ENCODE assay signal across 8 cellular contexts in genomic region chr18:48538531-48539405, GRCh38. TPM values are rescaled to one million over a fixed set of nuclear protein-coding genes. Genes with fewer than 3 reads are reported as not detected.
A peak's percentile ranks its signal among the peaks of the same experiment; 100 is the strongest.
DNase-seq lines count a peak whose midpoint lies in the region; ATAC-seq and TF ChIP-seq lines count a peak whose summit lies in the region.

CTIF (plus strand) TSS chr18:48539031; CDS start chr18:48619566, 80,535 bp downstream.

- CTCF ChIA-PET in SK-N-SH (lab: Yijun Ruan, JAX) = interaction anchor here (1.0 to 1.6 kb wide), 5 partner anchors 9 to 125 kb away, joined by 3 to 10 read pairs (median 4); no protein-coding TSS in a partner anchor

- peak in 1 of 2 donors; percentile 56 for TF ChIP-seq POLR2A in tibial nerve (IDR thresholded peaks at IDR 0.05)

- peak within 1 kb of the TSS; percentile 100 for H2AFZ ChIP-seq in SK-N-SH (ENCODE audit: low read depth)
- H2AFZ ChIP-seq in osteoblast (ENCODE audit: low read length) = peak within 1 kb of the TSS; percentile 99

- no peaks in the 10 kb centered on the region for H3K9me2 ChIP-seq in SK-N-SH

- ATAC-seq in HG02571 (IDR thresholded peaks at IDR 0.05; ENCODE audit: unreplicated experiment) (peak; percentile 78), Right ventricle myocardium inferior (peak; percentile 91)

- H4K20me1 ChIP-seq in SK-N-SH (ENCODE audit: insufficient read depth) = peaks cover 23% of the 10 kb centered on the region
- peaks cover 29% of the 10 kb centered on the region for H4K20me1 ChIP-seq in osteoblast (ENCODE audit: insufficient read depth, low read length)

- H3K4me1 ChIP-seq in SK-N-SH (ENCODE audit: control insufficient read depth in 1 of 2, insufficient read depth in 2 of 2, low read depth in 1 of 2, low read length in 1 of 2) (peaks cover 19% of the 10 kb centered on the region in 2 experiments; a peak in 3 of 4 replicates), adipocyte (ENCODE audit: control insufficient read depth, insufficient read depth, low read length) (peaks cover 37% of the 10 kb centered on the region), osteoblast (ENCODE audit: insufficient read depth, low read length) (peaks cover 19% of the 10 kb centered on the region), tibial nerve (peaks cover 0 to 18% (median 0%) of the 10 kb centered on the region in 4 donors)

- H3K27me3 ChIP-seq in SK-N-SH (ENCODE audit: insufficient read depth) (no peaks in the 10 kb centered on the region), adipocyte (replicated peaks; ENCODE audit: control insufficient read depth, insufficient read depth, low read length) (no peaks in the 10 kb centered on the region), osteoblast (ENCODE audit: insufficient read depth, low read length) (no peaks in the 10 kb centered on the region), tibial nerve (no peaks in the 10 kb centered on the region)

- peak within 1 kb of the TSS; percentile 96 for H3K4me2 ChIP-seq in SK-N-SH
- H3K4me2 ChIP-seq in osteoblast (ENCODE audit: insufficient read depth, low read length) = peak within 1 kb of the TSS; percentile 96

- TF ChIP-seq EP300 in SK-N-SH (IDR thresholded peaks at IDR 0.05; ENCODE audit: borderline replicate concordance in 1 of 2, low read depth in 1 of 2, low read length in 1 of 2) (no peak; a peak in 1 of 4 replicates), tibial nerve (IDR thresholded peaks at IDR 0.05) (peak; percentile 69 to 83)

- H3K36me3 ChIP-seq in SK-N-SH (replicated peaks in 1 of 2; ENCODE audit: control insufficient read depth in 1 of 2, insufficient read depth in 2 of 2, low read length in 1 of 2) = peaks cover 4 to 7% of the 10 kb centered on the region in 2 experiments
- no peaks in the 10 kb centered on the region for H3K36me3 ChIP-seq in adipocyte (ENCODE audit: control insufficient read depth, insufficient read depth, low read length, severe bottlenecking)
- peaks cover under 1% of the 10 kb centered on the region for H3K36me3 ChIP-seq in osteoblast (ENCODE audit: insufficient read depth, low read length)
- H3K36me3 ChIP-seq in tibial nerve = no peaks in the 10 kb centered on the region

- 5% methylated on average over 36 of the region's 54 CpGs for WGBS in SK-N-SH (ENCODE audit: low lambda C conversion rate)
- WGBS in tibial nerve, 2 donors = 2 to 4% methylated on average over 38 to 40 of the region's 54 CpGs

- peaks cover 21% of the 10 kb centered on the region for H3F3A ChIP-seq in SK-N-SH (replicated peaks; ENCODE audit: insufficient read depth)

- peak; percentile 91 for DNase-seq in NCI-H1048 (lab: John Stamatoyannopoulos, UW)
- peak; percentile 94 for DNase-seq in SK-N-SH
- peak; percentile 99 for DNase-seq in adipocyte (ENCODE audit: low read depth)
- peak; percentile 97 for DNase-seq in Right ventricle myocardium inferior (ENCODE audit: missing footprints)
- peak; percentile 99 for DNase-seq in osteoblast (ENCODE audit: insufficient read length, low spot score, missing footprints)
- DNase-seq in tibial nerve (ENCODE audit: low spot score in 2 of 2) = peak; percentile 97 to 98

- POLR2A ChIA-PET in SK-N-SH (lab: Yijun Ruan, JAX) = interaction anchor here (0.9 to 1.3 kb wide), 2 partner anchors 36 to 949 kb away, joined by 3 read pairs; partner anchors contain the start of gene C18orf32

- H3K9me3 ChIP-seq in SK-N-SH (no peaks in the 10 kb centered on the region), adipocyte (ENCODE audit: control insufficient read depth, low read length) (no peaks in the 10 kb centered on the region), osteoblast (ENCODE audit: low read depth, low read length) (no peaks in the 10 kb centered on the region), tibial nerve (no peaks in the 10 kb centered on the region)

- intact Hi-C loops in Right ventricle myocardium inferior (cut with DNase I) = loop anchor here (2.0 kb wide), 1 partner anchor 50 kb away; no protein-coding TSS in a partner anchor

- no peak for TF ChIP-seq RAD21 in SK-N-SH (IDR thresholded peaks at IDR 0.05; ENCODE audit: low read length)

- H3K4me3 ChIP-seq in GM08714 (ENCODE audit: low read length) (peak within 1 kb of the TSS; percentile 68), SK-N-SH (ENCODE audit: low read depth in 2 of 2, low read length in 1 of 2) (peak within 1 kb of the TSS; percentile 84 to 94), adipocyte (ENCODE audit: low read length) (peak within 1 kb of the TSS; percentile 93), osteoblast (ENCODE audit: insufficient read depth, low read length) (peak within 1 kb of the TSS; percentile 97), tibial nerve (peak within 1 kb of the TSS; percentile 40 to 80 (median 76))

- TF ChIP-seq CTCF in SK-N-SH (IDR thresholded peaks at IDR 0.05) (no peak), osteoblast (IDR thresholded peaks at IDR 0.05; ENCODE audit: extremely low read depth, low read depth, low read length) (no peak), tibial nerve (IDR thresholded peaks at IDR 0.05) (peak in 1 of 5 experiments; percentile 17)

- H3K27ac ChIP-seq in SK-N-SH (ENCODE audit: low read depth in 2 of 2, low read length in 1 of 2) = peak within 1 kb of the TSS; percentile 87 to 92
- peak within 1 kb of the TSS; percentile 82 for H3K27ac ChIP-seq in osteoblast (ENCODE audit: low read depth, low read length)
- peak within 1 kb of the TSS; percentile 76 to 95 (median 88) for H3K27ac ChIP-seq in tibial nerve

- H3K9ac ChIP-seq in SK-N-SH (peak within 1 kb of the TSS; percentile 88), adipocyte (ENCODE audit: low read length) (peak within 1 kb of the TSS; percentile 96)

- H3K79me2 ChIP-seq in SK-N-SH (ENCODE audit: insufficient read depth) (peaks cover 45% of the 10 kb centered on the region), osteoblast (ENCODE audit: insufficient read depth, low read length) (peaks cover 42% of the 10 kb centered on the region)

TF ChIP-seq in SK-N-SH, 30 proteins besides CTCF, POLR2A, EP300 and RAD21 (continues in another document):
- TF ChIP-seq FOSL2 (IDR thresholded peaks at IDR 0.05; ENCODE audit: borderline replicate concordance, low read depth) (peak; percentile 9; the same call in 1 of the 2 replicates), ELF1 (IDR thresholded peaks at IDR 0.05) (no peak), TCF12 (IDR thresholded peaks at IDR 0.05) (no peak), RCOR1 (IDR thresholded peaks at IDR 0.05; ENCODE audit: low read length) (no peak), JUND (IDR thresholded peaks at IDR 0.05) (no peak), TAF1 (IDR thresholded peaks at IDR 0.05; ENCODE audit: borderline replicate concordance, low read depth, low read length) (peak; percentile 94), GABPA (IDR thresholded peaks at IDR 0.05; ENCODE audit: low read depth) (peak; percentile 60), EZH2phosphoT487 (IDR thresholded peaks at IDR 0.05; ENCODE audit: borderline replicate concordance, low read depth) (no peak), GATA2 (CRISPR knock-in tag; IDR thresholded peaks at IDR 0.05) (no peak), USF1 (IDR thresholded peaks at IDR 0.05; ENCODE audit: borderline replicate concordance, low read depth) (peak; percentile 91)
- TF ChIP-seq, protein P1, sequence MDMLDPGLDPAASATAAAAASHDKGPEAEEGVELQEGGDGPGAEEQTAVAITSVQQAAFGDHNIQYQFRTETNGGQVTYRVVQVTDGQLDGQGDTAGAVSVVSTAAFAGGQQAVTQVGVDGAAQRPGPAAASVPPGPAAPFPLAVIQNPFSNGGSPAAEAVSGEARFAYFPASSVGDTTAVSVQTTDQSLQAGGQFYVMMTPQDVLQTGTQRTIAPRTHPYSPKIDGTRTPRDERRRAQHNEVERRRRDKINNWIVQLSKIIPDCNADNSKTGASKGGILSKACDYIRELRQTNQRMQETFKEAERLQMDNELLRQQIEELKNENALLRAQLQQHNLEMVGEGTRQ (IDR thresholded peaks at IDR 0.05; ENCODE audit: borderline replicate concordance, low read depth, low read length) = peak; percentile 49; the same call in 1 of the 2 replicates
- TF ChIP-seq, protein P2, sequence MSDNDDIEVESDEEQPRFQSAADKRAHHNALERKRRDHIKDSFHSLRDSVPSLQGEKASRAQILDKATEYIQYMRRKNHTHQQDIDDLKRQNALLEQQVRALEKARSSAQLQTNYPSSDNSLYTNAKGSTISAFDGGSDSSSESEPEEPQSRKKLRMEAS (IDR thresholded peaks at IDR 0.05; ENCODE audit: low read depth) = peak; percentile 86

RNA-seq across cellular contexts. Expression of gene CTIF, which starts in this region (rescaled TPM):
- polyA plus RNA-seq in SK-N-SH (2012; rRNA removed) = 47.2 and 47.8 TPM in 2 replicates
- polyA plus RNA-seq in SK-N-SH (2012; cell fraction: cytosol; rRNA removed) = 20.8 and 27.3 TPM in 2 replicates
- polyA plus RNA-seq in SK-N-SH (2012; cell fraction: nucleus; rRNA removed) = 157 and 177 TPM in 2 replicates
- 74.0 TPM for total RNA-seq in Right ventricle myocardium inferior
- 58.6 and 65.9 TPM in 2 replicates for total RNA-seq in osteoblast
- total RNA-seq in tibial nerve = 100 to 1,000 TPM in 1 of 4 donors, 10 to 100 TPM in 3; 72.2 to 137 (median 86.5) TPM

Comparison
In these comparisons a context has a peak if more than half of its experiments do, and no peak if none do; other contexts are left out.
1. Peak in every context shown above with its lines: DNase-seq, ATAC-seq, H3K4me3 ChIP-seq and H3K27ac ChIP-seq.